In the genomic region with DNA sequence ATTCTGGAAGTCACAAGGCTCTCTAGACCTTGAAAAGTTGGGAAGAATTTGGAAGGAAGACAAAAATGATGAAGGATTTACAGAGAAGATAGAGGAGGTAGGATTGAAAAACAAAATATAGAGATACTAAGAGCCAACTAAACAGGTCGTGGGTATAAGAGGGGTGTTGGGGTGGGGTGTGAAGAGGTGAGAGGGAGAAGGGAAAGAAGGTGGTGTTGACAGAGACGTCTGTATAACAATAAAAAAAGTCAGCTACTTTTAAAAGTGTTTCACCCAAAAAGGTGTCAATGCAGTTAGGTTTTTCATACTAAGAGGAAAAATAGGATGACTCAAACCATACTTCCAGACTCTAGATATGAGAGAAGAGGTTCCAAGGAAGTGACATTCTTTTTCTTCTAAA, we compare ENCODE assay signal across 32 cellular contexts. TPM values are rescaled to one million over a fixed set of nuclear protein-coding genes. Genes with fewer than 3 reads are reported as not detected.
DNase-seq lines count a peak whose midpoint lies in the region; ATAC-seq and TF ChIP-seq lines count a peak whose summit lies in the region.
"Had no signal": no experiment of that assay in that cellular context is flagged by ENCODE, and none has a peak within 500 bp of the region (broad histone marks: within the 10 kb centered on the region; RNA-seq: fewer than 3 reads in every experiment).

No MANE protein-coding gene starts in this region.

- no peak for TF ChIP-seq CTCF in transverse colon (IDR thresholded peaks at IDR 0.05)

- no peaks in the 10 kb centered on the region for H3K9me3 ChIP-seq in transverse colon
- H3K9me3 ChIP-seq: adrenal gland, body of pancreas, esophagus muscularis mucosa, heart right ventricle, right lobe of liver, SJSA1, spleen had no signal

- TF ChIP-seq EP300 in transverse colon (IDR thresholded peaks at IDR 0.05; ENCODE audit: low read depth), result no peak

- 48% methylated on average over 2 of the region's 2 CpGs; no CpG with 5 or more reads in 1 of the 2 donors for WGBS in transverse colon (ENCODE audit: low coverage in 1 of 2), 2 donors

- ATAC-seq in stimulated activated naive CD8-positive, alpha-beta T cell treated with anti-CD3 and anti-CD28 coated beads, Interleukin-15, Interleukin-2, amounts not matched to agents 100 U/mL and 50 U/mL, for 24 hours, result no peak
- peak; percentile 36 for ATAC-seq in effector memory CD8-positive, alpha-beta T cell (replicated peaks)
- ATAC-seq: body of pancreas, heart right ventricle, left ventricle myocardium superior, right lobe of liver had no signal

- H3K36me3 Mint-ChIP-seq in T-helper 1 cell treated with Interleukin-12 subunit alpha and Interleukin-12 subunit beta and Interleukin-4 antibody, amounts not matched to agents 30 μg/mL and 1 μg/mL, for 36 hours (ENCODE audit: low read depth), result peaks cover 38% of the 10 kb centered on the region
- H3K36me3 Mint-ChIP-seq in stimulated activated naive CD8-positive, alpha-beta T cell treated with anti-CD3 and anti-CD28 coated beads, Interleukin-15, Interleukin-2, amounts not matched to agents 100 ng/mL and 50 ng/mL, for 24 hours (ENCODE audit: low read depth), result peaks cover 29% of the 10 kb centered on the region
- H3K36me3 Mint-ChIP-seq in effector memory CD8-positive, alpha-beta T cell (ENCODE audit: insufficient read depth), result peaks cover 71% of the 10 kb centered on the region

- peaks cover 38% of the 10 kb centered on the region for H3K4me1 Mint-ChIP-seq in T-helper 1 cell treated with Interleukin-12 subunit alpha and Interleukin-12 subunit beta and Interleukin-4 antibody, amounts not matched to agents 30 μg/mL and 1 μg/mL, for 36 hours (ENCODE audit: low read depth)
- H3K4me1 Mint-ChIP-seq in stimulated activated naive CD8-positive, alpha-beta T cell treated with anti-CD3 and anti-CD28 coated beads, Interleukin-15, Interleukin-2, amounts not matched to agents 100 ng/mL and 50 ng/mL, for 24 hours (ENCODE audit: low read depth), result peaks cover 45% of the 10 kb centered on the region
- H3K4me1 Mint-ChIP-seq in effector memory CD8-positive, alpha-beta T cell (ENCODE audit: low read depth in 2 of 2), result peaks cover 9 to 25% of the 10 kb centered on the region in 2 donors
- H3K4me1 Mint-ChIP-seq: activated B cell treated with CpG ODN at 0.5 μM for 24 hours, mesothelial cell of epicardium had no signal

- H3K27ac Mint-ChIP-seq in T-helper 1 cell treated with Interleukin-12 subunit alpha and Interleukin-12 subunit beta and Interleukin-4 antibody, amounts not matched to agents 30 μg/mL and 1 μg/mL, for 36 hours, result peak overlapping the region; percentile 78
- H3K27ac Mint-ChIP-seq in stimulated activated naive CD8-positive, alpha-beta T cell treated with anti-CD3 and anti-CD28 coated beads, Interleukin-15, Interleukin-2, amounts not matched to agents 100 ng/mL and 50 ng/mL, for 24 hours, result peak overlapping the region; percentile 96
- peak overlapping the region; percentile 71 to 83 for H3K27ac Mint-ChIP-seq in effector memory CD8-positive, alpha-beta T cell
- H3K27ac Mint-ChIP-seq: activated B cell treated with CpG ODN at 0.5 μM for 24 hours, mesothelial cell of epicardium had no signal

- intact Hi-C loops in transverse colon (cut with DNase I; ENCODE audit: low total_unique reads), result loop anchor here (10.0 kb wide), 1 partner anchor 337 kb away; the partner anchor contains the start of gene SH3KBP1

- H3K4me1 ChIP-seq in transverse colon, result no peaks in the 10 kb centered on the region
- H3K4me1 ChIP-seq: adrenal gland, body of pancreas, esophagus muscularis mucosa, right lobe of liver, SJSA1 had no signal

- H3K27me3 ChIP-seq in transverse colon, result no peaks in the 10 kb centered on the region
- H3K27me3 ChIP-seq: adrenal gland, body of pancreas, SJSA1, spleen had no signal

- no peaks in the 10 kb centered on the region for H3K36me3 ChIP-seq in transverse colon
- H3K36me3 ChIP-seq: adrenal gland, right lobe of liver, SJSA1 had no signal

- H3K27me3 Mint-ChIP-seq in T-helper 1 cell treated with Interleukin-12 subunit alpha and Interleukin-12 subunit beta and Interleukin-4 antibody, amounts not matched to agents 30 μg/mL and 1 μg/mL, for 36 hours (ENCODE audit: low read depth), result no peaks in the 10 kb centered on the region
- H3K27me3 Mint-ChIP-seq in stimulated activated naive CD8-positive, alpha-beta T cell treated with anti-CD3 and anti-CD28 coated beads, Interleukin-15, Interleukin-2, amounts not matched to agents 100 ng/mL and 50 ng/mL, for 24 hours, result no peaks in the 10 kb centered on the region
- no peaks in the 10 kb centered on the region for H3K27me3 Mint-ChIP-seq in effector memory CD8-positive, alpha-beta T cell
- H3K27me3 Mint-ChIP-seq: activated B cell treated with CpG ODN at 0.5 μM for 24 hours had no signal

- in situ Hi-C loops in ACHN (cut with HindIII; ENCODE audit: low pct_ligation_motif_present, low pct_unique_long_range_greater_than_20kb, low sequenced_read_pairs) (no loop called here), transverse colon (cut with MboI; ENCODE audit: low pct_ligation_motif_present in 1 of 4, low pct_unique_long_range_greater_than_20kb in 1 of 4, low sequenced_read_pairs in 3 of 4) (loop anchor here in 2 of 4 donors (25.0 kb wide), 1 partner anchor 161 kb away; no protein-coding TSS in a partner anchor)

- no peak overlapping the region for H3K27ac ChIP-seq in transverse colon
- H3K27ac ChIP-seq: 22Rv1, adrenal gland, body of pancreas, C4-2B, esophagus muscularis mucosa, heart right ventricle, right lobe of liver, SJSA1, spleen had no signal

- DNase-seq in T-helper 1 cell (no peak), ACHN (no peak), transverse colon (no peak)
- DNase-seq in stimulated activated naive CD8-positive, alpha-beta T cell treated with anti-CD3 and anti-CD28 coated beads, Interleukin-15, Interleukin-2, amounts not matched to agents 100 U/mL and 50 U/mL, for 24 hours, result no peak
- DNase-seq in effector memory CD8-positive, alpha-beta T cell, result no peak
- DNase-seq in stimulated activated CD4-positive, alpha-beta T cell treated with anti-CD3 and anti-CD28 coated beads, Interleukin-2, amount 100 ng/mL, for 24 hours, result no peak
- DNase-seq: activated B cell treated with CpG ODN at 0.5 μM for 24 hours; adrenal gland; body of pancreas; cerebellar nuclear complex; foreskin melanocyte; heart right ventricle; Kasumi-1; kidney; left ventricle myocardium superior; NCI-H1417; NCI-H2029; NCI-H510A treated with DMSO at 0.1 percent for 48 hours; right lobe of liver; spleen; stimulated activated CD8-positive, alpha-beta memory T cell treated with anti-CD3 and anti-CD28 coated beads, Interleukin-4, amount 100 ng/mL, for 48 hours; trophoblast cell had no signal

- no peak overlapping the region for H3K4me3 ChIP-seq in transverse colon
- H3K4me3 ChIP-seq: adrenal gland, body of pancreas, esophagus muscularis mucosa, heart right ventricle, right lobe of liver, SJSA1, spleen had no signal

- TF ChIP-seq POLR2A in transverse colon (IDR thresholded peaks at IDR 0.05), result no peak

- H3K4me3 Mint-ChIP-seq in T-helper 1 cell treated with Interleukin-12 subunit alpha and Interleukin-12 subunit beta and Interleukin-4 antibody, amounts not matched to agents 30 μg/mL and 1 μg/mL, for 36 hours, result peak overlapping the region; percentile 45
- peak overlapping the region; percentile 53 for H3K4me3 Mint-ChIP-seq in stimulated activated naive CD8-positive, alpha-beta T cell treated with anti-CD3 and anti-CD28 coated beads, Interleukin-15, Interleukin-2, amounts not matched to agents 100 ng/mL and 50 ng/mL, for 24 hours
- peak overlapping the region in 1 of 2 donors; percentile 7 for H3K4me3 Mint-ChIP-seq in effector memory CD8-positive, alpha-beta T cell
- H3K4me3 Mint-ChIP-seq: activated B cell treated with CpG ODN at 0.5 μM for 24 hours, mesothelial cell of epicardium had no signal

- no peaks in the 10 kb centered on the region for H3K9me3 Mint-ChIP-seq in T-helper 1 cell treated with Interleukin-12 subunit alpha and Interleukin-12 subunit beta and Interleukin-4 antibody, amounts not matched to agents 30 μg/mL and 1 μg/mL, for 36 hours
- H3K9me3 Mint-ChIP-seq in stimulated activated naive CD8-positive, alpha-beta T cell treated with anti-CD3 and anti-CD28 coated beads, Interleukin-15, Interleukin-2, amounts not matched to agents 100 ng/mL and 50 ng/mL, for 24 hours, result no peaks in the 10 kb centered on the region
- no peaks in the 10 kb centered on the region for H3K9me3 Mint-ChIP-seq in effector memory CD8-positive, alpha-beta T cell
- H3K9me3 Mint-ChIP-seq: activated B cell treated with CpG ODN at 0.5 μM for 24 hours had no signal

RNA-seq across cellular contexts. Expression of gene MAP3K15, which starts 33.0 kb away (rescaled TPM):
- total RNA-seq in transverse colon, result under 1 TPM in 2 of 4 donors, not detected in 2; 0.14 to 0.16 TPM
- total RNA-seq: left ventricle myocardium superior, posterior vena cava, RPMI7951, SJSA1, subcutaneous adipose tissue had no signal
